ENCODE assay signal across 25 cellular contexts in the genomic region with DNA sequence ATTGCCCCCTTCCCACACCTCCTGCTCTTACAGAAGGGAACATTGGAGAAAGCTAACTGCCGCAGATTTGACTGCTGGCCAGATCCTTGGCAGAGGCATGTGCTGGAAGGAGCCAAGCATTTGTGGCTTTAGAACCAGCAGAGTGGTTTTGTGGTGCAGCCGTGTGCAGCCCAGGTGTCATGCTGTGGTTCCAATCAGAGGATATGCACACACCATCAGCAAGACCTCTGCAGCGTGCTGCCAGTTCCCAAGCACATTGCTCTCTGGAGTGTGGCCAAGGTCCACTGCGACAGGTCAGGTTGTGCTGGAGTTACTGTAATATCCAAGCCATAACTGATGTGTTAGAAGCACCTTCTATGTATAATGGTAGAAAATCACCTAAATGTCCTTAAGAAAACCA.
A peak's percentile ranks its signal among the peaks of the same experiment; 100 is the strongest.
DNase-seq lines count a peak whose midpoint lies in the region; ATAC-seq and TF ChIP-seq lines count a peak whose summit lies in the region.
"Had no signal": no experiment of that assay in that cellular context is flagged by ENCODE, and none has a peak within 500 bp of the region (broad histone marks: within the 10 kb centered on the region; RNA-seq: fewer than 3 reads in every experiment).

No MANE protein-coding gene starts in this region.

- POLR2A ChIA-PET in Caco-2 (lab: Charles Lee), result no interaction called here

- H3K4me3 ChIP-seq in Caco-2 (ENCODE audit: low read depth, low read length), result no peak overlapping the region
- H3K4me3 ChIP-seq: PC-9, right atrium auricular region, stomach, upper lobe of right lung had no signal

- no peaks in the 10 kb centered on the region for H3K9me3 Mint-ChIP-seq in Caco-2 (ENCODE audit: unreplicated experiment)
- H3K9me3 Mint-ChIP-seq: activated CD4-positive, alpha-beta memory T cell treated with anti-CD3 and anti-CD28 coated beads for 36 hours had no signal

- peak; percentile 20 to 41 for ATAC-seq in left cardiac atrium
- ATAC-seq in Right ventricle myocardium inferior, result no peak
- ATAC-seq in GM21360 (IDR thresholded peaks at IDR 0.05; ENCODE audit: unreplicated experiment), result no peak
- ATAC-seq: upper lobe of right lung had no signal

- BruUV-seq in Caco-2 (replicated peaks; lab: Mats Ljungman, UMichigan), result no TSS peak

- H3K4me1 ChIP-seq in Caco-2, result no peaks in the 10 kb centered on the region
- H3K4me1 ChIP-seq: upper lobe of right lung had no signal

- intact Hi-C loops in left cardiac atrium (cut with DNase I), result no loop called here
- intact Hi-C loops in Right ventricle myocardium inferior (cut with DNase I), result no loop called here
- intact Hi-C loops in Caco-2 (cut with micrococcal nuclease; ENCODE audit: unreplicated experiment), result no loop called here

- CTCF ChIA-PET in Caco-2 (lab: Charles Lee), result no interaction called here

- no peaks in the 10 kb centered on the region for H3K4me1 Mint-ChIP-seq in Caco-2 (ENCODE audit: low read depth, unreplicated experiment)
- H3K4me1 Mint-ChIP-seq: CD4-positive, CD25-positive, alpha-beta regulatory T cell had no signal

- H3K27me3 ChIP-seq in Caco-2 (replicated peaks; ENCODE audit: control insufficient read depth, insufficient read depth, low read length), result peaks cover 2% of the 10 kb centered on the region; the same call in 1 of the 2 replicates
- H3K27me3 ChIP-seq: neutrophil, right atrium auricular region, stomach, upper lobe of right lung had no signal

- no peak for TF ChIP-seq CTCF in Caco-2 (IDR thresholded peaks at IDR 0.05; ENCODE audit: insufficient read depth in 1 of 2, low read depth in 1 of 2, low read length in 1 of 2, severe bottlenecking in 1 of 2, unreplicated experiment in 1 of 2)

- H3K36me3 ChIP-seq in Caco-2 (ENCODE audit: control insufficient read depth, insufficient read depth, low read length), result no peaks in the 10 kb centered on the region
- H3K36me3 ChIP-seq: neutrophil, right atrium auricular region, stomach, upper lobe of right lung had no signal

- H3K4me3 Mint-ChIP-seq in Caco-2 (ENCODE audit: unreplicated experiment), result no peak overlapping the region
- H3K4me3 Mint-ChIP-seq: activated CD4-positive, alpha-beta memory T cell treated with anti-CD3 and anti-CD28 coated beads for 36 hours; activated naive CD8-positive, alpha-beta T cell; CD4-positive, CD25-positive, alpha-beta regulatory T cell had no signal

- no peak overlapping the region for H3K27ac Mint-ChIP-seq in Caco-2 (ENCODE audit: unreplicated experiment)
- H3K27ac Mint-ChIP-seq: activated CD4-positive, alpha-beta memory T cell treated with anti-CD3 and anti-CD28 coated beads for 36 hours; activated naive CD8-positive, alpha-beta T cell; CD4-positive, CD25-positive, alpha-beta regulatory T cell had no signal

- H3K27me3 Mint-ChIP-seq in Caco-2 (ENCODE audit: insufficient read depth, unreplicated experiment), result peaks cover 8% of the 10 kb centered on the region

- DNase-seq in left cardiac atrium (peak; percentile 13), Right ventricle myocardium inferior (ENCODE audit: missing footprints) (no peak), RPMI7951 (ENCODE audit: low read depth) (peak; percentile 20), glomerular visceral epithelial cell (ENCODE audit: extremely low spot score) (peak; percentile 87), Caco-2 (no peak), GF-D8 (lab: John Stamatoyannopoulos, UW) (no peak), NCI-H1417 (lab: John Stamatoyannopoulos, UW) (no peak)
- DNase-seq: ACHN; activated CD4-positive, alpha-beta memory T cell treated with anti-CD3 and anti-CD28 coated beads for 36 hours; activated T-cell treated with anti-CD3 and anti-CD28 coated beads, Interleukin-2, amount 50 U/mL, for 1 hour; CD4-positive, CD25-positive, alpha-beta regulatory T cell; effector memory CD4-positive, alpha-beta T cell; HCEC 1CT; hippocampal formation; NCI-H1694 treated with DMSO at 0.1 percent for 48 hours; NCI-H510A; PC-9; stimulated activated CD4-positive, alpha-beta T cell treated with anti-CD3 and anti-CD28 coated beads, Interleukin-2, amount 100 ng/mL, for 24 hours; stomach; T-helper 1 cell; upper lobe of right lung had no signal

- no peaks in the 10 kb centered on the region for H3K36me3 Mint-ChIP-seq in Caco-2 (ENCODE audit: insufficient read depth, unreplicated experiment)
- H3K36me3 Mint-ChIP-seq: activated CD4-positive, alpha-beta memory T cell treated with anti-CD3 and anti-CD28 coated beads for 36 hours; activated naive CD8-positive, alpha-beta T cell; CD4-positive, CD25-positive, alpha-beta regulatory T cell had no signal

- H3K9me3 ChIP-seq in Caco-2, result no peaks in the 10 kb centered on the region
- H3K9me3 ChIP-seq: neutrophil, right atrium auricular region, stomach, upper lobe of right lung had no signal

Comparison
In these comparisons a context has a peak if more than half of its experiments do, and no peak if none do; other contexts are left out.
1. ATAC-seq: peak in left cardiac atrium (2 of 2); none in Right ventricle myocardium inferior (single experiment) and GM21360 (single experiment).
2. DNase-seq: peak in left cardiac atrium (single experiment), RPMI7951 (single experiment) and glomerular visceral epithelial cell (single experiment); none in Right ventricle myocardium inferior (single experiment), Caco-2 (0 of 2), GF-D8 (single experiment) and NCI-H1417 (0 of 3).